Comparison of ENCODE assay signal across 19 cellular contexts in the genomic region with DNA sequence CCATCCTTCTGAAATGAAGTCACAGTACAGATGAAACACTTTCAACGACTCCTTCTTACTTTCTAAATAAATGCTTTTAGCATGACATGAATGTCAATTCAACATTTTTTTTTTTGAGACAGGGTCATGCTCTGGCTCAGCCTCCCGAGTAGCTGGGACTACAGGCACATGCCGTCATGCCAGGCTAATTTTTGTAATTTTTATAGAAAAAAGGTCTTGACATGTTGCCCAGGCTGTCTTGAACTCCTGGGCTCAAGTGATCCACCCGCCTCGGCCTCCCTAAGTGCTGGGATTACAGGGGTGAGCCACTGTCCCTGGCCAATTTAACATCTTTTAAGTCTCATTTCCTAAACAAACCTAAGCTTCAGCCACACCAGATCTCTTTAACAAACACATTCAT. TPM values are rescaled to one million over a fixed set of nuclear protein-coding genes. Genes with fewer than 3 reads are reported as not detected.
A peak's percentile ranks its signal among the peaks of the same experiment; 100 is the strongest.
DNase-seq lines count a peak whose midpoint lies in the region; ATAC-seq and TF ChIP-seq lines count a peak whose summit lies in the region.
"Had no signal": no experiment of that assay in that cellular context is flagged by ENCODE, and none has a peak within 500 bp of the region (broad histone marks: within the 10 kb centered on the region; RNA-seq: fewer than 3 reads in every experiment).

No MANE protein-coding gene starts in this region.

- no peaks in the 10 kb centered on the region for H3K79me2 ChIP-seq in osteoblast (ENCODE audit: insufficient read depth, low read length)

- H3K27me3 ChIP-seq in osteoblast (ENCODE audit: insufficient read depth, low read length): no peaks in the 10 kb centered on the region
- H3K27me3 ChIP-seq: MG63, Peyer's patch had no signal

- H4K20me1 ChIP-seq in osteoblast (ENCODE audit: insufficient read depth, low read length): no peaks in the 10 kb centered on the region

- no peak for DNase-seq in activated naive CD4-positive, alpha-beta T cell treated with Interleukin-2 at 50 U/mL for 16 hours
- DNase-seq in effector memory CD8-positive, alpha-beta T cell: no peak
- no peak for DNase-seq in osteoblast (ENCODE audit: insufficient read length, low spot score, missing footprints)
- DNase-seq in activated naive CD8-positive, alpha-beta T cell treated with anti-CD3 and anti-CD28 coated beads for 36 hours: no peak
- DNase-seq: AML-193, GF-D8, NCI-H1092 treated with DMSO at 0.1 percent for 48 hours, NCI-H1694, Peyer's patch, SHP77 treated with DMSO at 0.1 percent for 48 hours had no signal

- ATAC-seq in effector memory CD8-positive, alpha-beta T cell (replicated peaks): no peak
- no peak for ATAC-seq in HG03460 (IDR thresholded peaks at IDR 0.05; ENCODE audit: unreplicated experiment)
- ATAC-seq in HG03457 (IDR thresholded peaks at IDR 0.05; ENCODE audit: unreplicated experiment): no peak
- ATAC-seq in GM18502 (IDR thresholded peaks at IDR 0.05; ENCODE audit: poor library complexity, unreplicated experiment): no peak
- ATAC-seq: A549 had no signal

- no peak overlapping the region for H3K4me2 ChIP-seq in osteoblast (ENCODE audit: insufficient read depth, low read length)
- H3K4me2 ChIP-seq: A549, KMS-11 had no signal

- no peaks in the 10 kb centered on the region for H3K27me3 Mint-ChIP-seq in activated naive CD4-positive, alpha-beta T cell treated with anti-CD3 and anti-CD28 coated beads, Interleukin-2, amount 50 U/mL, for 24 hours
- no peaks in the 10 kb centered on the region for H3K27me3 Mint-ChIP-seq in effector memory CD8-positive, alpha-beta T cell
- peaks cover 4% of the 10 kb centered on the region for H3K27me3 Mint-ChIP-seq in activated naive CD8-positive, alpha-beta T cell treated with anti-CD3 and anti-CD28 coated beads for 36 hours

- H3K27ac Mint-ChIP-seq in activated naive CD4-positive, alpha-beta T cell treated with anti-CD3 and anti-CD28 coated beads, Interleukin-2, amount 50 U/mL, for 24 hours: peak overlapping the region; percentile 1
- peak overlapping the region; percentile 55 to 62 for H3K27ac Mint-ChIP-seq in effector memory CD8-positive, alpha-beta T cell
- H3K27ac Mint-ChIP-seq in activated naive CD8-positive, alpha-beta T cell treated with anti-CD3 and anti-CD28 coated beads for 36 hours: no peak overlapping the region

- H2AFZ ChIP-seq in osteoblast (ENCODE audit: low read length): peak overlapping the region; percentile 16

- H3K27ac ChIP-seq in osteoblast (ENCODE audit: low read depth, low read length): no peak overlapping the region
- H3K27ac ChIP-seq: KMS-11, Peyer's patch had no signal

- no peak for TF ChIP-seq CTCF in osteoblast (IDR thresholded peaks at IDR 0.05; ENCODE audit: extremely low read depth, low read depth, low read length)

- H3K4me3 ChIP-seq in osteoblast (ENCODE audit: insufficient read depth, low read length): no peak overlapping the region
- H3K4me3 ChIP-seq: A549, MG63, Peyer's patch had no signal

- peaks cover 19% of the 10 kb centered on the region for H3K4me1 ChIP-seq in osteoblast (ENCODE audit: insufficient read depth, low read length)

- H3K36me3 Mint-ChIP-seq in activated naive CD4-positive, alpha-beta T cell treated with anti-CD3 and anti-CD28 coated beads, Interleukin-2, amount 50 U/mL, for 24 hours: peaks cover 25% of the 10 kb centered on the region
- peaks cover 9% of the 10 kb centered on the region for H3K36me3 Mint-ChIP-seq in effector memory CD8-positive, alpha-beta T cell (ENCODE audit: insufficient read depth)
- peaks cover 57% of the 10 kb centered on the region for H3K36me3 Mint-ChIP-seq in activated naive CD8-positive, alpha-beta T cell treated with anti-CD3 and anti-CD28 coated beads for 36 hours

- H3K4me3 Mint-ChIP-seq in activated naive CD4-positive, alpha-beta T cell treated with anti-CD3 and anti-CD28 coated beads, Interleukin-2, amount 50 U/mL, for 24 hours: no peak overlapping the region
- H3K4me3 Mint-ChIP-seq in effector memory CD8-positive, alpha-beta T cell: no peak overlapping the region
- H3K4me3 Mint-ChIP-seq in activated naive CD8-positive, alpha-beta T cell treated with anti-CD3 and anti-CD28 coated beads for 36 hours: no peak overlapping the region

- H3K4me1 Mint-ChIP-seq in activated naive CD4-positive, alpha-beta T cell treated with anti-CD3 and anti-CD28 coated beads, Interleukin-2, amount 50 U/mL, for 24 hours: peaks cover 36% of the 10 kb centered on the region
- H3K4me1 Mint-ChIP-seq in effector memory CD8-positive, alpha-beta T cell (ENCODE audit: low read depth in 2 of 2): peaks cover 18 to 24% of the 10 kb centered on the region in 2 donors
- H3K4me1 Mint-ChIP-seq in activated naive CD8-positive, alpha-beta T cell treated with anti-CD3 and anti-CD28 coated beads for 36 hours: peaks cover 28% of the 10 kb centered on the region

- no peaks in the 10 kb centered on the region for H3K9me3 Mint-ChIP-seq in activated naive CD4-positive, alpha-beta T cell treated with anti-CD3 and anti-CD28 coated beads, Interleukin-2, amount 50 U/mL, for 24 hours
- no peaks in the 10 kb centered on the region for H3K9me3 Mint-ChIP-seq in effector memory CD8-positive, alpha-beta T cell
- H3K9me3 Mint-ChIP-seq in activated naive CD8-positive, alpha-beta T cell treated with anti-CD3 and anti-CD28 coated beads for 36 hours: no peaks in the 10 kb centered on the region

- no peaks in the 10 kb centered on the region for H3K36me3 ChIP-seq in osteoblast (ENCODE audit: insufficient read depth, low read length)
- H3K36me3 ChIP-seq: MG63 had no signal

- no peaks in the 10 kb centered on the region for H3K9me3 ChIP-seq in osteoblast (ENCODE audit: low read depth, low read length)
- H3K9me3 ChIP-seq: A549, MG63, Peyer's patch had no signal

RNA-seq across cellular contexts. Expression of a gene that starts 16.4 kb away (rescaled TPM):
- total RNA-seq in osteoblast: 7.1 and 9.8 TPM in 2 replicates
- 10 to 100 TPM; 19.0 to 19.9 TPM for total RNA-seq in activated naive CD8-positive, alpha-beta T cell treated with anti-CD3 and anti-CD28 coated beads for 36 hours
- total RNA-seq: NCI-H460 had no signal

RNA-seq across cellular contexts. Expression of a gene that starts 28.4 kb away (rescaled TPM):
- not detected in 2 replicates for total RNA-seq in osteoblast
- not detected for total RNA-seq in activated naive CD8-positive, alpha-beta T cell treated with anti-CD3 and anti-CD28 coated beads for 36 hours
- total RNA-seq: H1, NCI-H460, Peyer's patch had no signal

RNA-seq across cellular contexts. Expression of a gene that starts 49.8 kb away (rescaled TPM):
- total RNA-seq in osteoblast: 1.2 and 2.9 TPM in 2 replicates
- 1 to 10 TPM; 1.3 to 2.1 TPM for total RNA-seq in activated naive CD8-positive, alpha-beta T cell treated with anti-CD3 and anti-CD28 coated beads for 36 hours

RNA-seq across cellular contexts. Expression of a gene that starts 50.9 kb away (rescaled TPM):
- under 0.01 TPM in 1 of 2 replicates, not detected in the other for total RNA-seq in osteoblast
- total RNA-seq in activated naive CD8-positive, alpha-beta T cell treated with anti-CD3 and anti-CD28 coated beads for 36 hours: 10 to 100 TPM; 32.0 to 34.2 TPM
- total RNA-seq: H1, NCI-H460 had no signal
